In the genomic region with DNA sequence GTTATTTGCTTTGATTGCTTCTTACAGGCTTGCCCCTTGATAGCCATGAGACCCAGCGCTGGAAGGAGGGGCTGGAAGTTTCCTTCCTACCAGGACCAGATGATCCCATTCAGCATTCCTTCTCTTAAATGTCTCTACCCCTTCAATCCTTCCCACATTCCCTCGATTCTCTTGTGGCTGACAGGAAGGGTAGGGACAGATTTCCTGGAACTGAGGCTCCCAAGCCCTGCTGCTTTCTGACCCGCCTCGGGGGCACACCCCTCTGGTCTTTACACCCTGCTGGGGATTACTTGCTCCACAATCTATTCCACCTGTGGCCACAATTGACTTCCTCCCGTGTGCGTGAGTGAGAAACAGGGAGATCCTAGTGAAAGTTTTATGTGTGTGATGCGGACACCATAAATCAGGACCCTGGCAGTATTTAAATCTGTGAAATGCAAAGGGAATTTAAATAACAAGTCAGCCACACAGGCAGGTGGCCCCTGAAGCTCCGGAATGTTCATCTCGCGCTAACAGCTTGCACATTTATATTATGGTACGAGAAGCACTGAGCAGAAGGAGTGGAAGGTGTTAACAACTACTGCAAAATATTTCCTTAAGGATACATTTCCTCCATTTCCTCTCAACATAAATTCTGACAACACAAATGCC, we compare ENCODE assay signal across 15 cellular contexts.
DNase-seq lines count a peak whose midpoint lies in the region; ATAC-seq and TF ChIP-seq lines count a peak whose summit lies in the region.
"Had no signal": no experiment of that assay in that cellular context is flagged by ENCODE, and none has a peak within 500 bp of the region (broad histone marks: within the 10 kb centered on the region; RNA-seq: fewer than 3 reads in every experiment).

No MANE protein-coding gene starts in this region.

- no peak overlapping the region for H3K56ac ChIP-seq in mesendoderm (ENCODE audit: low read length)

- no peaks in the 10 kb centered on the region for H3K36me3 Mint-ChIP-seq in WTC11

- no peak overlapping the region for H2AFZ ChIP-seq in GM23248

- peak overlapping the region; percentile 22 for H3K4me3 Mint-ChIP-seq in WTC11

- H3K27ac ChIP-seq in HEK293 (ENCODE audit: extremely low read depth, low read depth, low read length), result no peak overlapping the region
- H3K27ac ChIP-seq in mesendoderm (ENCODE audit: low read depth, low read length), result no peak overlapping the region
- peak overlapping the region; percentile 60 to 84 (median 67) for H3K27ac ChIP-seq in thyroid gland
- no peak overlapping the region for H3K27ac ChIP-seq in GM23248

- DNase-seq in WTC11 (ENCODE audit: low spot score) (peak; percentile 17), mesendoderm (peak; percentile 32), thyroid gland (no peak), G401 (ENCODE audit: low spot score) (no peak), DMS114 treated with DMSO at 0.1 percent for 48 hours (lab: John Stamatoyannopoulos, UW; ENCODE audit: unreplicated experiment) (no peak), GM23248 (no peak), AG08396 (ENCODE audit: low spot score) (no peak)
- DNase-seq: DMS153, Karpas-422, NCI-H2029, NCI-H2171 treated with DMSO at 0.1 percent for 48 hours, SIG-M5, SW 1271 had no signal

- in situ Hi-C loops in G401 (cut with HindIII; ENCODE audit: low sequenced_read_pairs), result no loop called here
- in situ Hi-C loops in GM23248 (cut with MboI), result no loop called here

- no peak overlapping the region for H3K4ac ChIP-seq in mesendoderm (ENCODE audit: low read depth, low read length)

- H4K20me1 ChIP-seq in GM23248 (ENCODE audit: insufficient read depth), result no peaks in the 10 kb centered on the region

- H3K4me3 ChIP-seq in HEK293 (ENCODE audit: low read depth, low read length) (no peak overlapping the region), mesendoderm (ENCODE audit: low read length) (no peak overlapping the region), thyroid gland (replicated peaks in 1 of 3) (no peak overlapping the region), GM23248 (no peak overlapping the region)

- peaks cover 59% of the 10 kb centered on the region for H3K4me1 Mint-ChIP-seq in WTC11

- no peaks in the 10 kb centered on the region for H3K36me3 ChIP-seq in HEK293 (ENCODE audit: control insufficient read depth in 2 of 2, insufficient read depth in 1 of 2, low read length in 2 of 2)
- H3K36me3 ChIP-seq in mesendoderm (ENCODE audit: control insufficient read depth, insufficient read depth, low read length), result no peaks in the 10 kb centered on the region
- H3K36me3 ChIP-seq in thyroid gland, result no peaks in the 10 kb centered on the region
- H3K36me3 ChIP-seq in GM23248 (ENCODE audit: low read depth), result no peaks in the 10 kb centered on the region

- H3K23ac ChIP-seq in mesendoderm (ENCODE audit: low read length), result no peak overlapping the region

- no peak overlapping the region for H4K8ac ChIP-seq in mesendoderm (ENCODE audit: low read depth, low read length)

- no peaks in the 10 kb centered on the region for H3K79me2 ChIP-seq in mesendoderm (ENCODE audit: control insufficient read depth, insufficient read depth, low read length)
- no peaks in the 10 kb centered on the region for H3K79me2 ChIP-seq in GM23248 (ENCODE audit: insufficient read depth)

- H2BK5ac ChIP-seq in mesendoderm (ENCODE audit: low read length), result no peak overlapping the region

- H3K27me3 Mint-ChIP-seq in WTC11 (ENCODE audit: low read depth), result peaks cover 22% of the 10 kb centered on the region

- intact Hi-C loops in thyroid gland (cut with DNase I), result no loop called here

- H2AK5ac ChIP-seq in mesendoderm (ENCODE audit: low read length), result no peak overlapping the region

- no peaks in the 10 kb centered on the region for H3K9me2 ChIP-seq in GM23248 (ENCODE audit: insufficient read depth)

- no peak overlapping the region for H3K18ac ChIP-seq in mesendoderm (ENCODE audit: low read length)

- peaks cover 12% of the 10 kb centered on the region for H3K4me1 ChIP-seq in HEK293 (ENCODE audit: control insufficient read depth, insufficient read depth, low read length)
- H3K4me1 ChIP-seq in mesendoderm (ENCODE audit: control insufficient read depth, low read depth, low read length), result no peaks in the 10 kb centered on the region
- peaks cover 43% of the 10 kb centered on the region in 2 donors for H3K4me1 ChIP-seq in thyroid gland
- peaks cover 5% of the 10 kb centered on the region; the same call in 1 of the 2 replicates for H3K4me1 ChIP-seq in GM23248 (ENCODE audit: insufficient read depth)

- CTCF ChIA-PET in HEK293 (lab: Yijun Ruan, JAX), result interaction anchor here (0.7 kb wide), 1 partner anchor 41 kb away, joined by 3 read pairs; no protein-coding TSS in a partner anchor
- CTCF ChIA-PET in WTC11 (lab: Charles Lee), result no interaction called here

- no peaks in the 10 kb centered on the region for H3K9me3 Mint-ChIP-seq in WTC11

- H3K9ac ChIP-seq in mesendoderm (ENCODE audit: low read length) (no peak overlapping the region), GM23248 (no peak overlapping the region)

- WGBS in mesendoderm (ENCODE audit: extremely low coverage, insufficient coverage, low lambda C conversion rate), result no CpG with 5 or more reads among the region's 11 CpGs
- WGBS in thyroid gland, 2 donors, result 48 to 49% methylated on average over 11 of the region's 11 CpGs
- 88 to 90% methylated on average over 11 of the region's 11 CpGs for WGBS in GM23248 (ENCODE audit: low coverage in 1 of 2, low lambda C conversion rate in 2 of 2, missing lambda C conversion rate in 2 of 2), 2 experiments

- no peak overlapping the region for H2BK120ac ChIP-seq in mesendoderm (ENCODE audit: low read depth, low read length)

- no peaks in the 10 kb centered on the region for H3F3A ChIP-seq in GM23248 (ENCODE audit: insufficient read depth)

- no peaks in the 10 kb centered on the region for H3K27me3 ChIP-seq in mesendoderm (ENCODE audit: insufficient read depth, low read length, poor library complexity)
- H3K27me3 ChIP-seq in thyroid gland, result no peaks in the 10 kb centered on the region
- no peaks in the 10 kb centered on the region for H3K27me3 ChIP-seq in GM23248 (replicated peaks; ENCODE audit: insufficient read depth)

- H3K79me1 ChIP-seq in mesendoderm (ENCODE audit: low read length), result no peaks in the 10 kb centered on the region

- H3K4me2 ChIP-seq in mesendoderm (ENCODE audit: low read length) (no peak overlapping the region), GM23248 (ENCODE audit: unreplicated experiment) (no peak overlapping the region)

- no peak overlapping the region for H4K5ac ChIP-seq in mesendoderm (ENCODE audit: low read length)

- peak; percentile 69 for ATAC-seq in WTC11
- ATAC-seq: HepG2 had no signal

- H3K9me3 ChIP-seq in HEK293 (ENCODE audit: control insufficient read depth, insufficient read depth, low read depth, low read length), result no peaks in the 10 kb centered on the region
- H3K9me3 ChIP-seq in thyroid gland, result no peaks in the 10 kb centered on the region
- no peaks in the 10 kb centered on the region for H3K9me3 ChIP-seq in GM23248 (ENCODE audit: low read depth)

- POLR2A ChIA-PET in HEK293 (lab: Yijun Ruan, JAX), result no interaction called here
- POLR2A ChIA-PET in WTC11 (lab: Charles Lee), result no interaction called here

- no peak for TF ChIP-seq POLR2A in thyroid gland (IDR thresholded peaks at IDR 0.05)

- H2BK15ac ChIP-seq in mesendoderm (replicated peaks; ENCODE audit: low read depth), result no peak overlapping the region

- TF ChIP-seq CTCF in HEK293 (tag by site-specific recombination; IDR thresholded peaks at IDR 0.05) (no peak), WTC11 (IDR thresholded peaks at IDR 0.05) (no peak), thyroid gland (IDR thresholded peaks at IDR 0.05) (no peak)

- peak overlapping the region; percentile 92 for H3K27ac Mint-ChIP-seq in WTC11

TF ChIP-seq in HEK293, 187 proteins besides CTCF, POLR2A, EP300 and RAD21:
- TF ChIP-seq KLF1 (tag by site-specific recombination; IDR thresholded peaks at IDR 0.05) (0 out of 2 replicates have a peak, but pooled peaks have one; percentile 11), ZNF324 (tag by site-specific recombination; IDR thresholded peaks at IDR 0.05) (no peak), ZIC2 (tag by site-specific recombination; IDR thresholded peaks at IDR 0.05) (peak; percentile 74)

TF ChIP-seq in WTC11, 78 proteins besides CTCF, POLR2A, EP300 and RAD21:
- TF ChIP-seq TEAD1 (CRISPR knock-in tag; IDR thresholded peaks at IDR 0.05) (no peak), FOXP1 (CRISPR knock-in tag; IDR thresholded peaks at IDR 0.05; ENCODE audit: borderline replicate concordance) (no peak), ZNF423 (CRISPR knock-in tag; IDR thresholded peaks at IDR 0.05) (no peak), IRF2 (CRISPR knock-in tag; IDR thresholded peaks at IDR 0.05; ENCODE audit: borderline replicate concordance, low read depth) (no peak), NR3C1 (CRISPR knock-in tag; conservative IDR thresholded peaks at IDR 0.05; ENCODE audit: low read depth) (no peak), ZNF263 (CRISPR knock-in tag; IDR thresholded peaks at IDR 0.05; ENCODE audit: low read depth) (no peak)

Comparison
In these comparisons a context has a peak if more than half of its experiments do, and no peak if none do; other contexts are left out.
1. H3K27ac ChIP-seq: peak in thyroid gland (3 of 3); none in HEK293 (single experiment), mesendoderm (single experiment) and GM23248 (single experiment).
2. DNase-seq: peak in WTC11 (single experiment) and mesendoderm (single experiment); none in thyroid gland (0 of 2), G401 (single experiment), DMS114 treated with DMSO at 0.1 percent for 48 hours (single experiment), GM23248 (single experiment) and AG08396 (single experiment).